ENCODE assay signal across 24 cellular contexts in genomic region chr15:45448516-45448915, GRCh38.
DNase-seq lines count a peak whose midpoint lies in the region; ATAC-seq and TF ChIP-seq lines count a peak whose summit lies in the region.
"Had no signal": no experiment of that assay in that cellular context is flagged by ENCODE, and none has a peak within 500 bp of the region (broad histone marks: within the 10 kb centered on the region; RNA-seq: fewer than 3 reads in every experiment).

No MANE protein-coding gene starts in this region.

- peak overlapping the region in 4 of 11 experiments; percentile 25 to 68 (median 39); a peak in 6 of 22 replicates for H3K9ac ChIP-seq in BLaER1 treated with 17β-estradiol and CSF1 and Interleukin-3, amounts not matched to agents 10 nM and 100 nM
- no peak overlapping the region for H3K9ac ChIP-seq in IMR-90 (ENCODE audit: low read depth, low read length)

- no TSS peak for BruUV-seq in IMR-90 (replicated peaks; lab: Mats Ljungman, UMichigan)

- peak overlapping the region; percentile 84 for H2AFZ ChIP-seq in IMR-90 (replicated peaks; ENCODE audit: low read length, poor library complexity)

- peak overlapping the region; percentile 9; the same call in 1 of the 2 replicates for H3K18ac ChIP-seq in IMR-90 (ENCODE audit: low read depth, low read length)

- peak overlapping the region; percentile 16; the same call in 1 of the 3 replicates for H2BK15ac ChIP-seq in IMR-90 (ENCODE audit: low read depth, low read length)

- in situ Hi-C loops in IMR-90 (cut with MboI; ENCODE audit: low sequenced_read_pairs): no loop called here

- H3K9me1 ChIP-seq in IMR-90 (ENCODE audit: insufficient read depth, low read length): peaks cover 12% of the 10 kb centered on the region

- H3K23ac ChIP-seq in IMR-90 (ENCODE audit: low read depth, low read length): no peak overlapping the region

- H3K4me3 ChIP-seq in BLaER1 treated with 17β-estradiol and CSF1 and Interleukin-3, amounts not matched to agents 10 nM and 100 nM: peak overlapping the region in 3 of 10 experiments; percentile 12 to 44 (median 40); a peak in 5 of 20 replicates
- H3K4me3 ChIP-seq in IMR-90 (ENCODE audit: insufficient read depth, low read depth, low read length) (no peak overlapping the region), choroid plexus epithelial cell (ENCODE audit: low read depth, low read length) (no peak overlapping the region), mucosa of descending colon (no peak overlapping the region)
- H3K4me3 ChIP-seq: lower lobe of right lung, tibial nerve had no signal

- H4K8ac ChIP-seq in IMR-90 (ENCODE audit: low read depth in 2 of 2, low read length in 2 of 2): peak overlapping the region; percentile 30 to 39; a peak in 2 of 4 replicates

- WGBS in IMR-90 (ENCODE audit: extremely low coverage in 2 of 2, insufficient read length in 1 of 2), 2 experiments: no CpG with 5 or more reads among the region's 7 CpGs

- CTCF ChIA-PET in IMR-90 (lab: Yijun Ruan, JAX): interaction anchor here (0.9 kb wide), 1 partner anchor 17 kb away, joined by 7 read pairs; no protein-coding TSS in a partner anchor

- no peaks in the 10 kb centered on the region for H3K27me3 ChIP-seq in BLaER1 treated with 17β-estradiol and CSF1 and Interleukin-3, amounts not matched to agents 10 nM and 100 nM
- H3K27me3 ChIP-seq in IMR-90 (ENCODE audit: control insufficient read depth, insufficient read depth, low read length): no peaks in the 10 kb centered on the region
- H3K27me3 ChIP-seq: tibial nerve had no signal

- H2BK5ac ChIP-seq in IMR-90 (ENCODE audit: low read depth, low read length, poor library complexity, severe bottlenecking): peak overlapping the region; percentile 12

- peak overlapping the region; percentile 47; the same call in 1 of the 2 replicates for H4K91ac ChIP-seq in IMR-90 (ENCODE audit: insufficient read depth, low read depth, low read length)

- dilution Hi-C loops in IMR-90 (cut with HindIII; ENCODE audit: low sequenced_read_pairs, unreplicated experiment): no loop called here

- peak overlapping the region; percentile 18 for H2AK9ac ChIP-seq in IMR-90 (replicated peaks; ENCODE audit: low read depth, low read length, poor library complexity)

- no peaks in the 10 kb centered on the region for H3K79me1 ChIP-seq in IMR-90 (ENCODE audit: low read depth in 1 of 2, low read length in 2 of 2)

- TF ChIP-seq CTCF in IMR-90 (conservative IDR thresholded peaks at IDR 0.05; ENCODE audit: low read depth, low read length) (no peak), choroid plexus epithelial cell (conservative IDR thresholded peaks at IDR 0.05; ENCODE audit: low read depth, low read length) (no peak), mucosa of descending colon (IDR thresholded peaks at IDR 0.05) (no peak)

- DNase-seq in IMR-90: peak; percentile 28
- DNase-seq in choroid plexus epithelial cell (ENCODE audit: low read depth): peak; percentile 38
- DNase-seq in mucosa of descending colon: peak; percentile 73 to 79 (median 76)
- DNase-seq in stimulated activated CD4-positive, alpha-beta T cell treated with anti-CD3 and anti-CD28 coated beads, Interleukin-15, amount 100 ng/mL, for 24 hours: no peak
- DNase-seq in stimulated activated CD4-positive, alpha-beta T cell treated with anti-CD3 and anti-CD28 coated beads, Interleukin-4, amount 100 ng/mL, for 24 hours: no peak
- no peak for DNase-seq in middle frontal gyrus (ENCODE audit: extremely low spot score, low spot score)
- DNase-seq in SHP77 treated with DMSO at 0.1 percent for 48 hours (lab: John Stamatoyannopoulos, UW): no peak
- DNase-seq: ACHN; activated CD8-positive, alpha-beta T cell treated with anti-CD3 and anti-CD28 coated beads for 36 hours; activated T-cell treated with anti-CD3 and anti-CD28 coated beads, Interleukin-2, amount 50 U/mL, for 4 hours; CD4-positive, alpha-beta memory T cell; naive B cell; NCI-H2029 treated with DMSO at 0.1 percent for 48 hours; NCI-H446 treated with DMSO at 0.1 percent for 48 hours; stimulated activated CD4-positive, alpha-beta T cell treated with anti-CD3 and anti-CD28 coated beads, Interleukin-12 subunit alpha, Interleukin-12 subunit beta, amount 100 ng/mL, for 4 hours; stimulated activated naive B cell treated with anti-CD40 and anti-IgM and Interleukin-4, amounts not matched to agents 10 μg/mL and 1 μg/mL and 100 μg/mL, for 72 hours; T-helper 1 cell; WERI-Rb-1 had no signal

- ATAC-seq in IMR-90 (ENCODE audit: low read depth): peak; percentile 29; the same call in 1 of the 2 replicates
- ATAC-seq in mucosa of descending colon: peak; percentile 38
- ATAC-seq: activated CD8-positive, alpha-beta T cell treated with anti-CD3 and anti-CD28 coated beads for 36 hours; activated T-cell treated with anti-CD3 and anti-CD28 coated beads, Interleukin-2, amount 50 U/mL, for 4 hours; HCT116; Right ventricle myocardium inferior had no signal

- peak overlapping the region; percentile 36; the same call in 1 of the 2 replicates for H2AK5ac ChIP-seq in IMR-90 (ENCODE audit: low read depth, low read length)

- H3K4ac ChIP-seq in IMR-90 (ENCODE audit: low read depth, low read length): peak overlapping the region; percentile 59

- H3K4me2 ChIP-seq in BLaER1 treated with 17β-estradiol and CSF1 and Interleukin-3, amounts not matched to agents 10 nM and 100 nM: peak overlapping the region in 6 of 11 experiments; percentile 28 to 92 (median 74); a peak in 10 of 22 replicates
- H3K4me2 ChIP-seq in IMR-90 (ENCODE audit: low read depth, low read length): no peak overlapping the region

- no peak overlapping the region for H3K56ac ChIP-seq in IMR-90 (ENCODE audit: extremely low read depth, insufficient read depth, low read length)

- H3K4me1 ChIP-seq in BLaER1 treated with 17β-estradiol and CSF1 and Interleukin-3, amounts not matched to agents 10 nM and 100 nM: peaks cover 4 to 73% (median 16%) of the 10 kb centered on the region in 10 experiments; a peak in 14 of 20 replicates
- H3K4me1 ChIP-seq in IMR-90 (ENCODE audit: control insufficient read depth, insufficient read depth, low read length) (peaks cover 9% of the 10 kb centered on the region), mucosa of descending colon (ENCODE audit: low read depth) (peaks cover 40% of the 10 kb centered on the region)

- peak overlapping the region; percentile 33; the same call in 1 of the 2 replicates for H2BK120ac ChIP-seq in IMR-90 (ENCODE audit: low read depth, low read length)

- H3K36me3 ChIP-seq in BLaER1 treated with 17β-estradiol and CSF1 and Interleukin-3, amounts not matched to agents 10 nM and 100 nM: peaks cover 0 to 6% (median 0%) of the 10 kb centered on the region in 11 experiments; a peak in 1 of 22 replicates
- H3K36me3 ChIP-seq in IMR-90 (ENCODE audit: control insufficient read depth, insufficient read depth, low read length) (no peaks in the 10 kb centered on the region), mucosa of descending colon (ENCODE audit: low read depth) (no peaks in the 10 kb centered on the region)
- H3K36me3 ChIP-seq: lower lobe of right lung, tibial nerve, WERI-Rb-1 had no signal

- TF ChIP-seq RAD21 in IMR-90 (IDR thresholded peaks at IDR 0.05; ENCODE audit: low read length): no peak

- peak overlapping the region in 5 of 11 experiments; percentile 32 to 74 (median 61); a peak in 10 of 22 replicates for H3K27ac ChIP-seq in BLaER1 treated with 17β-estradiol and CSF1 and Interleukin-3, amounts not matched to agents 10 nM and 100 nM
- no peak overlapping the region for H3K27ac ChIP-seq in IMR-90 (ENCODE audit: insufficient read depth, low read length)
- H3K27ac ChIP-seq: epithelial cell of prostate, lower lobe of right lung, tibial nerve, WERI-Rb-1 had no signal

- peaks cover 0 to 15% (median 11%) of the 10 kb centered on the region in 11 experiments; a peak in 18 of 22 replicates for H3K9me3 ChIP-seq in BLaER1 treated with 17β-estradiol and CSF1 and Interleukin-3, amounts not matched to agents 10 nM and 100 nM (replicated peaks in 1 of 11)
- H3K9me3 ChIP-seq in IMR-90 (ENCODE audit: control insufficient read depth, insufficient read depth, low read length) (no peaks in the 10 kb centered on the region), mucosa of descending colon (no peaks in the 10 kb centered on the region)
- H3K9me3 ChIP-seq: lower lobe of right lung, tibial nerve had no signal

- no peak for TF ChIP-seq POLR2A in IMR-90 (IDR thresholded peaks at IDR 0.05; ENCODE audit: low read depth, low read length)

- H2BK20ac ChIP-seq in IMR-90 (ENCODE audit: low read depth, low read length): no peak overlapping the region; the same call in 1 of the 2 replicates

- no peaks in the 10 kb centered on the region for H4K20me1 ChIP-seq in BLaER1 treated with 17β-estradiol and CSF1 and Interleukin-3, amounts not matched to agents 10 nM and 100 nM
- no peaks in the 10 kb centered on the region for H4K20me1 ChIP-seq in IMR-90 (ENCODE audit: insufficient read depth, low read length)

- POLR2A ChIA-PET in IMR-90 (lab: Charles Lee; ENCODE audit: unreplicated experiment): no interaction called here

- intact Hi-C loops in IMR-90 (cut with micrococcal nuclease): no loop called here
- intact Hi-C loops in mucosa of descending colon (cut with DNase I, micrococcal nuclease): no loop called here

- H4K5ac ChIP-seq in IMR-90 (ENCODE audit: low read depth, low read length): peak overlapping the region; percentile 46; the same call in 1 of the 2 replicates

- no peak overlapping the region; the same call in 1 of the 2 replicates for H3K14ac ChIP-seq in IMR-90 (replicated peaks; ENCODE audit: low read depth, low read length)

TF ChIP-seq in IMR-90, 13 proteins besides CTCF, POLR2A, EP300 and RAD21 (continues in another document):
- TF ChIP-seq MAZ (IDR thresholded peaks at IDR 0.05; ENCODE audit: borderline replicate concordance, low read depth, low read length): no peak
- TF ChIP-seq USF2 (IDR thresholded peaks at IDR 0.05; ENCODE audit: low read depth, low read length): no peak
- no peak for TF ChIP-seq RCOR1 (IDR thresholded peaks at IDR 0.05; ENCODE audit: insufficient replicate concordance, low read length)
- no peak for TF ChIP-seq CEBPB (IDR thresholded peaks at IDR 0.05; ENCODE audit: low read depth, low read length)
- no peak for TF ChIP-seq SMC3 (IDR thresholded peaks at IDR 0.05; ENCODE audit: low read depth, low read length)
- no peak for TF ChIP-seq MAFK (IDR thresholded peaks at IDR 0.05; ENCODE audit: low read depth, low read length)
- TF ChIP-seq FOS (IDR thresholded peaks at IDR 0.05; ENCODE audit: low read depth, low read length): no peak

Comparison
In these comparisons a context has a peak if more than half of its experiments do, and no peak if none do; other contexts are left out.
1. DNase-seq: peak in IMR-90 (single experiment), choroid plexus epithelial cell (single experiment) and mucosa of descending colon (3 of 3); none in stimulated activated CD4-positive, alpha-beta T cell treated with anti-CD3 and anti-CD28 coated beads, Interleukin-15, amount 100 ng/mL, for 24 hours (single experiment), stimulated activated CD4-positive, alpha-beta T cell treated with anti-CD3 and anti-CD28 coated beads, Interleukin-4, amount 100 ng/mL, for 24 hours (single experiment), middle frontal gyrus (single experiment) and SHP77 treated with DMSO at 0.1 percent for 48 hours (single experiment).